ENCODE assay signal across 9 cellular contexts in the genomic region with DNA sequence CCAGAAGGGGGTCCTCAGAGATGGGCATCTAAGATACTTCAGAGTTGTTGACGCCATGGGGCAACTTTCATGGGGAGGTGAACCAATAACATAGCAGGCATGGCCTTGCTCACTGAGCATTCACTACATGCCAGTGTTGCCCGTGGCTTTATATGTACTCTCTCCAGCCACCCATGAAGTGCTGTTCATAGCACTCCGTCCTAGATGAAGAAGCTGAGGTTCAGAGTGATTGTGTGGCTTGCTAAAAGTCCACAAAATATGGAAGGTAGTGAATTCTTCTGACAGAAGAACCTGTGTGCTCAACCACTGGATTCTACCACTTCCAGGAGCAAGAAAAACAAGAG. TPM values are rescaled to one million over a fixed set of nuclear protein-coding genes. Genes with fewer than 3 reads are reported as not detected.
DNase-seq lines count a peak whose midpoint lies in the region; ATAC-seq and TF ChIP-seq lines count a peak whose summit lies in the region.
"Had no signal": no experiment of that assay in that cellular context is flagged by ENCODE, and none has a peak within 500 bp of the region (broad histone marks: within the 10 kb centered on the region; RNA-seq: fewer than 3 reads in every experiment).

No MANE protein-coding gene starts in this region.

- H3K9me3 ChIP-seq in suprapubic skin: no peaks in the 10 kb centered on the region

- H3K4me1 Mint-ChIP-seq in activated CD4-positive, alpha-beta T cell treated with anti-CD3 and anti-CD28 coated beads, Interleukin-2, amount 10 ng/mL, durations not matched to agents 7 days and 5 days: peaks cover 50% of the 10 kb centered on the region

- peak overlapping the region; percentile 84 for H3K27ac ChIP-seq in suprapubic skin

- no peaks in the 10 kb centered on the region for H3K36me3 ChIP-seq in suprapubic skin

- H3K4me3 Mint-ChIP-seq in activated CD4-positive, alpha-beta T cell treated with anti-CD3 and anti-CD28 coated beads, Interleukin-2, amount 10 ng/mL, durations not matched to agents 7 days and 5 days: peak overlapping the region; percentile 30

- no peaks in the 10 kb centered on the region for H3K27me3 Mint-ChIP-seq in activated CD4-positive, alpha-beta T cell treated with anti-CD3 and anti-CD28 coated beads, Interleukin-2, amount 10 ng/mL, durations not matched to agents 7 days and 5 days
- H3K27me3 Mint-ChIP-seq: activated naive CD4-positive, alpha-beta T cell treated with anti-CD3 and anti-CD28 coated beads, Interleukin-2, amount 50 U/mL, for 24 hours had no signal

- no peak for TF ChIP-seq CTCF in suprapubic skin (IDR thresholded peaks at IDR 0.05)

- DNase-seq in activated CD4-positive, alpha-beta T cell treated with anti-CD3 and anti-CD28 coated beads, Interleukin-2, amount 10 ng/mL, durations not matched to agents 7 days and 5 days: no peak
- DNase-seq in activated CD4-positive, alpha-beta T cell treated with anti-CD3 and anti-CD28 coated beads for 48 hours: no peak
- no peak for DNase-seq in erythroblast (lab: John Stamatoyannopoulos, UW)
- no peak for DNase-seq in suprapubic skin (ENCODE audit: low spot score in 2 of 2)
- no peak for DNase-seq in NCI-H524 treated with DMSO at 0.1 percent for 48 hours (lab: John Stamatoyannopoulos, UW)
- no peak for DNase-seq in NCI-H774 (lab: John Stamatoyannopoulos, UW)
- no peak for DNase-seq in NCI-H2029 treated with DMSO at 0.1 percent for 48 hours (lab: John Stamatoyannopoulos, UW)

- H3K4me1 ChIP-seq in suprapubic skin: peaks cover 74% of the 10 kb centered on the region

- no peaks in the 10 kb centered on the region for H3K9me3 Mint-ChIP-seq in activated CD4-positive, alpha-beta T cell treated with anti-CD3 and anti-CD28 coated beads, Interleukin-2, amount 10 ng/mL, durations not matched to agents 7 days and 5 days
- H3K9me3 Mint-ChIP-seq: activated naive CD4-positive, alpha-beta T cell treated with anti-CD3 and anti-CD28 coated beads, Interleukin-2, amount 50 U/mL, for 24 hours had no signal

- H3K27me3 ChIP-seq in suprapubic skin: no peaks in the 10 kb centered on the region

- peaks cover 7% of the 10 kb centered on the region for H3K36me3 Mint-ChIP-seq in activated CD4-positive, alpha-beta T cell treated with anti-CD3 and anti-CD28 coated beads, Interleukin-2, amount 10 ng/mL, durations not matched to agents 7 days and 5 days (ENCODE audit: low read depth)
- H3K36me3 Mint-ChIP-seq: activated naive CD4-positive, alpha-beta T cell treated with anti-CD3 and anti-CD28 coated beads, Interleukin-2, amount 50 U/mL, for 24 hours had no signal

- TF ChIP-seq POLR2A in erythroblast (IDR thresholded peaks at IDR 0.05; ENCODE audit: low read length) (peak; percentile 27), suprapubic skin (IDR thresholded peaks at IDR 0.05) (no peak)

- CTCF ChIA-PET in activated CD4-positive, alpha-beta T cell treated with anti-CD3 and anti-CD28 coated beads, Interleukin-2, amount 10 ng/mL, durations not matched to agents 7 days and 5 days (lab: Charles Lee): interaction anchor here (0.8 to 3.6 kb wide), 3 partner anchors 9 to 24 kb away, joined by 3 to 11 read pairs (median 4); a partner anchor contains a TSS

- WGBS in suprapubic skin: 42% methylated on average over 2 of the region's 3 CpGs

- peak; percentile 25 for ATAC-seq in HG03439 (IDR thresholded peaks at IDR 0.05; ENCODE audit: unreplicated experiment)

- POLR2A ChIA-PET in activated CD4-positive, alpha-beta T cell treated with anti-CD3 and anti-CD28 coated beads, Interleukin-2, amount 10 ng/mL, durations not matched to agents 7 days and 5 days (lab: Charles Lee): no interaction called here

- no peak for TF ChIP-seq EP300 in suprapubic skin (IDR thresholded peaks at IDR 0.05)

- peak overlapping the region; percentile 90 for H3K27ac Mint-ChIP-seq in activated CD4-positive, alpha-beta T cell treated with anti-CD3 and anti-CD28 coated beads, Interleukin-2, amount 10 ng/mL, durations not matched to agents 7 days and 5 days
- H3K27ac Mint-ChIP-seq: activated naive CD4-positive, alpha-beta T cell treated with anti-CD3 and anti-CD28 coated beads, Interleukin-2, amount 50 U/mL, for 24 hours had no signal

- H3K4me3 ChIP-seq in suprapubic skin: peak overlapping the region; percentile 4

RNA-seq across cellular contexts. Expression of a gene that starts 9.8 kb away (rescaled TPM):
- total RNA-seq in activated CD4-positive, alpha-beta T cell treated with anti-CD3 and anti-CD28 coated beads, Interleukin-2, amount 10 ng/mL, durations not matched to agents 7 days and 5 days: 10 to 100 TPM; 23.4 to 26.7 TPM
- 100 to 1,000 TPM in 2 of 4 donors, 10 to 100 TPM in 2; 81.7 to 146 (median 116) TPM for total RNA-seq in suprapubic skin

RNA-seq across cellular contexts. Expression of a gene that starts 42.4 kb away (rescaled TPM):
- total RNA-seq in activated CD4-positive, alpha-beta T cell treated with anti-CD3 and anti-CD28 coated beads, Interleukin-2, amount 10 ng/mL, durations not matched to agents 7 days and 5 days: 10 to 100 TPM; 75.4 to 83.5 TPM
- 10 to 100 TPM; 16.2 to 41.9 (median 29.7) TPM for total RNA-seq in suprapubic skin

RNA-seq across cellular contexts. Expression of a gene that starts 42.7 kb away (rescaled TPM):
- 1 to 10 TPM; 9.8 to 10.0 TPM for total RNA-seq in activated CD4-positive, alpha-beta T cell treated with anti-CD3 and anti-CD28 coated beads, Interleukin-2, amount 10 ng/mL, durations not matched to agents 7 days and 5 days
- 1 to 10 TPM; 2.2 to 3.6 (median 2.9) TPM for total RNA-seq in suprapubic skin

RNA-seq across cellular contexts. Expression of a gene that starts 58.0 kb away (rescaled TPM):
- total RNA-seq in activated CD4-positive, alpha-beta T cell treated with anti-CD3 and anti-CD28 coated beads, Interleukin-2, amount 10 ng/mL, durations not matched to agents 7 days and 5 days: under 1 TPM; 0.45 to 0.87 TPM
- under 1 TPM in 1 of 4 donors, not detected in 3; 0.21 TPM for total RNA-seq in suprapubic skin
